In genomic region chr1:170660281-170660713, GRCh38 we compare ENCODE assay signal across 1 cellular context.
TF ChIP-seq lines count a peak whose summit lies in the region.

No MANE protein-coding gene starts in this region.

TF ChIP-seq in neural cell, 6 proteins besides CTCF, POLR2A, EP300 and RAD21 (continued from another document):
- TF ChIP-seq TAF1 (IDR thresholded peaks at IDR 0.05; ENCODE audit: low read depth), result no peak
